1 cellular context compared by ENCODE assay signal in genomic region chr6:3286641-3287171, GRCh38.
TF ChIP-seq lines count a peak whose summit lies in the region.

No MANE protein-coding gene starts in this region.

TF ChIP-seq in H1, 55 proteins besides CTCF, POLR2A, EP300 and RAD21 (continued from another document):
- no peak for TF ChIP-seq E2F6 (IDR thresholded peaks at IDR 0.05)
- TF ChIP-seq CEBPB (IDR thresholded peaks at IDR 0.05; ENCODE audit: low read depth, low read length) = no peak
- TF ChIP-seq SP4 (IDR thresholded peaks at IDR 0.05; ENCODE audit: low read length) = no peak
- no peak for TF ChIP-seq KDM4A (IDR thresholded peaks at IDR 0.05; ENCODE audit: low read depth, low read length, severe bottlenecking)
- TF ChIP-seq POU5F1 (IDR thresholded peaks at IDR 0.05; ENCODE audit: low read depth, low read length) = no peak
- no peak for TF ChIP-seq CHD1 (IDR thresholded peaks at IDR 0.05; ENCODE audit: low read depth, low read length)
- no peak for TF ChIP-seq JUN (IDR thresholded peaks at IDR 0.05; ENCODE audit: low read depth, low read length)
- TF ChIP-seq TAF7 (optimal IDR thresholded peaks at IDR 0.05; ENCODE audit: borderline replicate concordance, low read depth, low read length) = no peak
- TF ChIP-seq MAFK (IDR thresholded peaks at IDR 0.05; ENCODE audit: low read depth, low read length) = no peak
- no peak for TF ChIP-seq KDM5A (IDR thresholded peaks at IDR 0.05; ENCODE audit: low read length)
- no peak for TF ChIP-seq CTBP2 (IDR thresholded peaks at IDR 0.05; ENCODE audit: borderline replicate concordance, insufficient read depth, insufficient read length, low read length)
- no peak for TF ChIP-seq FOSL1 (IDR thresholded peaks at IDR 0.05; ENCODE audit: insufficient read depth, low read depth, low read length)
- TF ChIP-seq SIRT6 (IDR thresholded peaks at IDR 0.05; ENCODE audit: low read length) = no peak
- TF ChIP-seq HDAC6 (IDR thresholded peaks at IDR 0.05; ENCODE audit: low read depth, low read length) = no peak
- no peak for TF ChIP-seq CBX8 (IDR thresholded peaks at IDR 0.05; ENCODE audit: borderline replicate concordance, low read depth, low read length)
- TF ChIP-seq SAP30 (IDR thresholded peaks at IDR 0.05; ENCODE audit: insufficient read depth, insufficient replicate concordance, low read length) = no peak
TF ChIP-seq in H1: peak in this region for 0.
